13 cellular contexts compared by ENCODE assay signal in the genomic region with DNA sequence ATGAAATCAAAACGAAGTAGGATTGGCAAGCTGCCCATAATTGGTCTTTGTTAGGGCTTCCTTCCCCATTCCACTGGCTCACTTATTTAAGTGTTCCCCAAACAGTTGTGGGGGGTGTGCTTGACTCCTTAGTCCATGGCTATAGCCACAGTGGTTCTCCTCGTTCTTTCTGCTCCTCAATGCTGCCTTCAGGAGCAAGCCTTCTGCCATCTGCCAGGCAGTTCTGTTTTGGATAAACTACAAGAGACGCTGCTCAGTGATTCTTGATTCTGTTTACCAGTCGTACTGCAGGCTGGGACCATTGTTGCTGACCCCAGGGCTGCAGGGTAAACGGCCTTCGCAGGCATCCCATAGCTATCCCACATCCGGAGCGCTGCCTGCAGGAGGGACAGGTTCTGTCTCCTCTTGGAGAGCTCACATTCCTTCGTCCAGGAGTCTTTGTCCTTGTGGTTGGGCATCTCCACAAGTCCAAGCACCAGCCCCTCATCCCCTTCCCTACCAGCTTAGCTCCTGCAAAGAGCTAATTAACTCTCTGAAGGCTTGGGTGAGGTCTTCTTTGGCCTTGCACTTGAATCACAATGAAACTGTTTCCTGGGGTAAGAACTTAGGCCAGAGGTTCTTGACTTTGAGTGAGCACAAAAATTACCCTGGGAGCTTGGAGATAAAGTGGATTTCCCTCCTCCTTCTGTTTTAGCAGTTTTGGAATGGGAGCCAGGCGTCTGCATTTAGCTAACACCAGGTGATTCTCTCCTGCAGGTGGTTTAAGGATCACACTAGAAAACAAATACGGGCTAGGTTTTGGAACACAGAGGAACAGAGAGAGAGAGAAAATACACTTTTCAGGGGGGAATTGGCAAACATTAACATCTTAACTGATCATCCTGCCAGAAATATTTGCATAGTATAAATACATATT.
"Had no signal": no experiment of that assay in that cellular context is flagged by ENCODE, and none has a peak within 500 bp of the region (broad histone marks: within the 10 kb centered on the region; RNA-seq: fewer than 3 reads in every experiment).

No MANE protein-coding gene starts in this region.

- H3K36me3 Mint-ChIP-seq: natural killer cell treated with Interleukin-12 subunit alpha and Interleukin-12 subunit beta and Interleukin-15 and Interleukin-18, amount 100 ng/mL, for 72 hours; stimulated activated memory B cell treated with anti-CD40 and anti-IgM and Interleukin-4, amounts not matched to agents 10 μg/mL and 1 μg/mL and 100 μg/mL, for 72 hours had no signal

- H3K4me1 Mint-ChIP-seq: stimulated activated memory B cell treated with anti-CD40 and anti-IgM and Interleukin-4, amounts not matched to agents 10 μg/mL and 1 μg/mL and 100 μg/mL, for 72 hours had no signal

- H3K36me3 ChIP-seq: esophagus squamous epithelium had no signal

- H3K27ac ChIP-seq: esophagus squamous epithelium had no signal

- FAIRE-seq: astrocyte, bronchial epithelial cell, urothelium cell line had no signal

- DNase-seq: activated CD4-positive, CD25-positive, alpha-beta regulatory T cell treated with anti-CD3 and anti-CD28 coated beads, Interleukin-2, amount 50 U/mL, for 72 hours; activated naive CD4-positive, alpha-beta T cell; activated T-cell treated with anti-CD3 and anti-CD28 coated beads for 4 hours; esophagus squamous epithelium; kidney glomerular epithelial cell; mesenchymal stem cell; nucleus accumbens; stimulated activated CD4-positive, alpha-beta T cell treated with anti-CD3 and anti-CD28 coated beads, Interleukin-2, amount 100 ng/mL, for 48 hours had no signal

- ATAC-seq: stimulated activated memory B cell treated with anti-CD40 and anti-IgM and Interleukin-4, amounts not matched to agents 10 μg/mL and 1 μg/mL and 100 μg/mL, for 72 hours had no signal

- H3K9me3 Mint-ChIP-seq: natural killer cell treated with Interleukin-12 subunit alpha and Interleukin-12 subunit beta and Interleukin-15 and Interleukin-18, amount 100 ng/mL, for 72 hours had no signal

- H3K4me3 Mint-ChIP-seq: natural killer cell treated with Interleukin-12 subunit alpha and Interleukin-12 subunit beta and Interleukin-15 and Interleukin-18, amount 100 ng/mL, for 72 hours; stimulated activated memory B cell treated with anti-CD40 and anti-IgM and Interleukin-4, amounts not matched to agents 10 μg/mL and 1 μg/mL and 100 μg/mL, for 72 hours had no signal

- H3K27ac Mint-ChIP-seq: natural killer cell treated with Interleukin-12 subunit alpha and Interleukin-12 subunit beta and Interleukin-15 and Interleukin-18, amount 100 ng/mL, for 72 hours; stimulated activated memory B cell treated with anti-CD40 and anti-IgM and Interleukin-4, amounts not matched to agents 10 μg/mL and 1 μg/mL and 100 μg/mL, for 72 hours had no signal

- H3K4me1 ChIP-seq: esophagus squamous epithelium had no signal

- H3K4me3 ChIP-seq: esophagus squamous epithelium had no signal
